Comparison of ENCODE assay signal across 25 cellular contexts in genomic region chr11:111419181-111419580, GRCh38. TPM values are rescaled to one million over a fixed set of nuclear protein-coding genes. Genes with fewer than 3 reads are reported as not detected.
DNase-seq lines count a peak whose midpoint lies in the region; ATAC-seq, FAIRE-seq and TF ChIP-seq lines count a peak whose summit lies in the region.
"Had no signal": no experiment of that assay in that cellular context is flagged by ENCODE, and none has a peak within 500 bp of the region (broad histone marks: within the 10 kb centered on the region; RNA-seq: fewer than 3 reads in every experiment).

No MANE protein-coding gene starts in this region.

- H3K27me3 Mint-ChIP-seq in stimulated activated memory B cell treated with anti-CD40 and anti-IgM and Interleukin-4, amounts not matched to agents 10 μg/mL and 1 μg/mL and 100 μg/mL, for 72 hours = no peaks in the 10 kb centered on the region
- H3K27me3 Mint-ChIP-seq: activated naive CD4-positive, alpha-beta T cell treated with anti-CD3 and anti-CD28 coated beads, Interleukin-2, amount 50 U/mL, for 24 hours had no signal

- H2AFZ ChIP-seq in DND-41 (ENCODE audit: low read depth, low read length) = no peak overlapping the region
- peak overlapping the region; percentile 3; the same call in 1 of the 2 replicates for H2AFZ ChIP-seq in Karpas-422 (ENCODE audit: low read length)
- no peak overlapping the region for H2AFZ ChIP-seq in GM12878 (ENCODE audit: control insufficient read depth, low read depth, low read length)
- H2AFZ ChIP-seq: GM23338, hepatocyte had no signal

- no peak for TF ChIP-seq POLR2A in GM12878 (IDR thresholded peaks at IDR 0.05; ENCODE audit: low read depth, low read length)

- H3K9ac ChIP-seq in DND-41 (ENCODE audit: low read depth, low read length) (no peak overlapping the region), Karpas-422 (ENCODE audit: low read length) (peak overlapping the region; percentile 64), GM12878 (ENCODE audit: control insufficient read depth, insufficient read depth, low read length) (no peak overlapping the region)
- H3K9ac ChIP-seq: SK-N-SH had no signal

- intact Hi-C loops in GM12878 (cut with micrococcal nuclease; ENCODE audit: unreplicated experiment) = loop anchor here (5.0 kb wide), 1 partner anchor 1072 kb away; no protein-coding TSS in a partner anchor

- peak; percentile 50 for ATAC-seq in DND-41 (ENCODE audit: insufficient read depth, low read depth)
- no peak for ATAC-seq in GM12878
- ATAC-seq in stimulated activated memory B cell treated with anti-CD40 and anti-IgM and Interleukin-4, amounts not matched to agents 10 μg/mL and 1 μg/mL and 100 μg/mL, for 72 hours = no peak
- ATAC-seq in esophagus mucosa = no peak
- no peak for ATAC-seq in HG03442 (IDR thresholded peaks at IDR 0.05; ENCODE audit: unreplicated experiment)
- ATAC-seq: activated CD8-positive, alpha-beta T cell treated with anti-CD3 and anti-CD28 coated beads, Interleukin-2, amount 10 ng/mL, durations not matched to agents 7 days and 5 days; gastrocnemius medialis; GM23338 had no signal

- H3K4me2 ChIP-seq in DND-41 (ENCODE audit: insufficient read depth, low read length) (no peak overlapping the region), Karpas-422 (ENCODE audit: low read depth, low read length, poor library complexity, severe bottlenecking) (peak overlapping the region; percentile 61), GM12878 (ENCODE audit: control insufficient read depth, insufficient read depth) (no peak overlapping the region)
- H3K4me2 ChIP-seq: GM23338, hepatocyte, SK-N-SH had no signal

- H3K27ac ChIP-seq in DND-41 (ENCODE audit: low read length) = peak overlapping the region; percentile 45
- H3K27ac ChIP-seq in Karpas-422 (ENCODE audit: low read length) = peak overlapping the region; percentile 82
- peak overlapping the region; percentile 98 for H3K27ac ChIP-seq in GM12878 (ENCODE audit: control insufficient read depth, insufficient read depth)
- H3K27ac ChIP-seq: gastrocnemius medialis, hepatocyte had no signal

- H3K4me1 Mint-ChIP-seq in stimulated activated memory B cell treated with anti-CD40 and anti-IgM and Interleukin-4, amounts not matched to agents 10 μg/mL and 1 μg/mL and 100 μg/mL, for 72 hours = peaks cover 93% of the 10 kb centered on the region

- no peaks in the 10 kb centered on the region for H4K20me1 ChIP-seq in DND-41 (ENCODE audit: insufficient read depth, low read length)
- no peaks in the 10 kb centered on the region for H4K20me1 ChIP-seq in Karpas-422 (ENCODE audit: insufficient read depth, low read depth, low read length)
- no peaks in the 10 kb centered on the region for H4K20me1 ChIP-seq in GM12878 (ENCODE audit: control insufficient read depth, insufficient read depth)

- H3K79me2 ChIP-seq in DND-41 (ENCODE audit: insufficient read depth, low read length) (no peaks in the 10 kb centered on the region), Karpas-422 (ENCODE audit: low read length) (no peaks in the 10 kb centered on the region), GM12878 (ENCODE audit: control insufficient read depth, insufficient read depth, low read length) (peaks cover 15% of the 10 kb centered on the region)
- H3K79me2 ChIP-seq: hepatocyte had no signal

- TF ChIP-seq RAD21 in GM12878 (IDR thresholded peaks at IDR 0.05; ENCODE audit: insufficient read depth, low read depth, low read length) = no peak

- RAD21 ChIA-PET in GM12878 (lab: Charles Lee; ENCODE audit: unreplicated experiment) = interaction anchor here (2.9 to 19.6 kb wide), 7 partner anchors 9 to 137 kb away, joined by 12 to 657 read pairs (median 66); partner anchors contain the start of gene POU2AF1

- SMC1A ChIA-PET in GM12878 (lab: Charles Lee; ENCODE audit: uncharacterized antibody, unreplicated experiment) = interaction anchor here (0.6 to 29.3 kb wide), 11 partner anchors 10 to 1123 kb away, joined by 3 to 972 read pairs (median 8); partner anchors contain the start of gene POU2AF1

- POLR2A ChIA-PET in GM12878 (lab: Charles Lee) = interaction anchor here (0.9 to 16.5 kb wide), 4 partner anchors 8 to 137 kb away, joined by 3 to 415 read pairs (median 8); partner anchors contain the start of gene POU2AF1

- peak overlapping the region; percentile 86 for H3K27ac Mint-ChIP-seq in stimulated activated memory B cell treated with anti-CD40 and anti-IgM and Interleukin-4, amounts not matched to agents 10 μg/mL and 1 μg/mL and 100 μg/mL, for 72 hours
- H3K27ac Mint-ChIP-seq: activated CD8-positive, alpha-beta T cell treated with anti-CD3 and anti-CD28 coated beads, Interleukin-2, amount 10 ng/mL, durations not matched to agents 7 days and 5 days; activated naive CD4-positive, alpha-beta T cell treated with anti-CD3 and anti-CD28 coated beads, Interleukin-2, amount 50 U/mL, for 24 hours; activated T-helper 2 cell treated with anti-CD3 and anti-CD28 coated beads, Interferon-gamma antibody, Interleukin-2, Interleukin-4, amounts not matched to agents 10 μg/mL and 5 μg/mL and 100 μg/mL, durations not matched to agents 14 hours and 24 hours and 36 hours; GM23338; type B pancreatic cell had no signal

- WGBS in GM12878 (ENCODE audit: insufficient coverage, insufficient replicate concordance, low lambda C conversion rate, missing lambda C conversion rate) = 45% methylated on average over 4 of the region's 4 CpGs

- in situ Hi-C loops in GM12878 (cut with MboI) = loop anchor here (5.0 kb wide), 1 partner anchor 52 kb away; no protein-coding TSS in a partner anchor

- FAIRE-seq in GM12878 (lab: Jason Lieb, UNC) = no peak
- FAIRE-seq: endometrium had no signal

- DNase-seq in DND-41 (peak; percentile 54), Karpas-422 (peak; percentile 90), GM12878 (ENCODE audit: low read depth, low spot score) (no peak), germinal center (ENCODE audit: low spot score) (no peak), Ammon's horn (ENCODE audit: low spot score) (no peak)
- DNase-seq: activated CD8-positive, alpha-beta T cell treated with anti-CD3 and anti-CD28 coated beads, Interleukin-2, amount 10 ng/mL, durations not matched to agents 7 days and 5 days; dermis blood vessel endothelial cell; MM.1S; NCI-H1436; SK-N-SH; T-helper 2 cell had no signal

- H3K36me3 ChIP-seq in DND-41 (ENCODE audit: insufficient read depth, low read length) (no peaks in the 10 kb centered on the region), Karpas-422 (ENCODE audit: insufficient read depth, low read length) (no peaks in the 10 kb centered on the region; the same call in 1 of the 2 replicates), GM12878 (ENCODE audit: control insufficient read depth in 2 of 2, insufficient read depth in 2 of 2, low read length in 1 of 2) (no peaks in the 10 kb centered on the region; a peak in 1 of 4 replicates)
- H3K36me3 ChIP-seq: gastrocnemius medialis had no signal

- no peaks in the 10 kb centered on the region for H3K9me3 Mint-ChIP-seq in stimulated activated memory B cell treated with anti-CD40 and anti-IgM and Interleukin-4, amounts not matched to agents 10 μg/mL and 1 μg/mL and 100 μg/mL, for 72 hours
- H3K9me3 Mint-ChIP-seq: activated naive CD4-positive, alpha-beta T cell treated with anti-CD3 and anti-CD28 coated beads, Interleukin-2, amount 50 U/mL, for 24 hours; activated T-helper 2 cell treated with anti-CD3 and anti-CD28 coated beads, Interferon-gamma antibody, Interleukin-2, Interleukin-4, amounts not matched to agents 10 μg/mL and 5 μg/mL and 100 μg/mL, durations not matched to agents 14 hours and 24 hours and 36 hours; central memory CD8-positive, alpha-beta T cell; GM23338; type B pancreatic cell had no signal

- H3K36me3 Mint-ChIP-seq in stimulated activated memory B cell treated with anti-CD40 and anti-IgM and Interleukin-4, amounts not matched to agents 10 μg/mL and 1 μg/mL and 100 μg/mL, for 72 hours = no peaks in the 10 kb centered on the region
- H3K36me3 Mint-ChIP-seq: activated naive CD4-positive, alpha-beta T cell treated with anti-CD3 and anti-CD28 coated beads, Interleukin-2, amount 50 U/mL, for 24 hours; type B pancreatic cell had no signal

- H3K4me1 ChIP-seq in DND-41 (ENCODE audit: insufficient read depth, low read length) (peaks cover 55% of the 10 kb centered on the region), Karpas-422 (ENCODE audit: low read length) (peaks cover 100% of the 10 kb centered on the region), GM12878 (ENCODE audit: control insufficient read depth, insufficient read depth, low read length) (peaks cover 70% of the 10 kb centered on the region)

- no TSS peak for BruUV-seq in GM12878 (replicated peaks; lab: Mats Ljungman, UMichigan)

- TF ChIP-seq EP300 in GM12878 (IDR thresholded peaks at IDR 0.05; ENCODE audit: borderline replicate concordance in 1 of 2, control insufficient read depth in 1 of 2, low read depth in 2 of 2, low read length in 2 of 2) = no peak

- H3K9me3 ChIP-seq in DND-41 (ENCODE audit: insufficient read depth, low read length, severe bottlenecking) (no peaks in the 10 kb centered on the region), Karpas-422 (ENCODE audit: low read length) (peaks cover 7% of the 10 kb centered on the region), GM12878 (replicated peaks; ENCODE audit: control insufficient read depth, insufficient read depth, low read length) (no peaks in the 10 kb centered on the region; the same call in 2 of the 3 replicates)
- H3K9me3 ChIP-seq: gastrocnemius medialis, SK-N-SH had no signal

- no peak for TF ChIP-seq CTCF in DND-41 (IDR thresholded peaks at IDR 0.05; ENCODE audit: borderline replicate concordance, extremely low read depth, low read length, poor library complexity, severe bottlenecking)
- TF ChIP-seq CTCF in GM12878 (IDR thresholded peaks at IDR 0.05 in 2 of 3, conservative IDR thresholded peaks at IDR 0.05 in 1 of 3; ENCODE audit: control insufficient read depth in 2 of 3, extremely low read depth in 1 of 3, insufficient read depth in 1 of 3, low read depth in 3 of 3, low read length in 3 of 3) = no peak

- no peak overlapping the region for H3K4me3 Mint-ChIP-seq in stimulated activated memory B cell treated with anti-CD40 and anti-IgM and Interleukin-4, amounts not matched to agents 10 μg/mL and 1 μg/mL and 100 μg/mL, for 72 hours
- H3K4me3 Mint-ChIP-seq: activated CD8-positive, alpha-beta T cell treated with anti-CD3 and anti-CD28 coated beads, Interleukin-2, amount 10 ng/mL, durations not matched to agents 7 days and 5 days; activated naive CD4-positive, alpha-beta T cell treated with anti-CD3 and anti-CD28 coated beads, Interleukin-2, amount 50 U/mL, for 24 hours; central memory CD8-positive, alpha-beta T cell; GM23338; type B pancreatic cell had no signal

- H3K4me3 ChIP-seq in DND-41 (ENCODE audit: low read depth in 1 of 2, low read length in 2 of 2) (no peak overlapping the region), Karpas-422 (ENCODE audit: low read length) (peak overlapping the region; percentile 40), GM12878 (no peak overlapping the region)
- H3K4me3 ChIP-seq: gastrocnemius medialis, GM23338, hepatocyte had no signal

- H3K27me3 ChIP-seq in DND-41 (ENCODE audit: insufficient read depth, low read length, poor library complexity) (no peaks in the 10 kb centered on the region), Karpas-422 (ENCODE audit: low read length) (no peaks in the 10 kb centered on the region), GM12878 (replicated peaks in 1 of 2; ENCODE audit: control insufficient read depth in 2 of 2, insufficient read depth in 2 of 2, low read length in 1 of 2) (no peaks in the 10 kb centered on the region)
- H3K27me3 ChIP-seq: gastrocnemius medialis, hepatocyte had no signal

- no peaks in the 10 kb centered on the region for H3K9me2 ChIP-seq in Karpas-422 (replicated peaks; ENCODE audit: insufficient read depth, low read length)
- H3K9me2 ChIP-seq: SK-N-SH had no signal

- CTCF ChIA-PET in GM12878 (lab: Yijun Ruan, JAX) = interaction anchor here (0.9 to 18.2 kb wide), 11 partner anchors 10 to 136 kb away, joined by 3 to 680 read pairs (median 27); partner anchors contain the start of gene POU2AF1

RNA-seq across cellular contexts. Expression of gene POU2AF1, which starts 40.1 kb away (rescaled TPM):
- 803 and 894 TPM in 2 replicates for total RNA-seq in Karpas-422 (2014; rRNA removed; shearing (Covaris generic); ENCODE audit: low replicate concordance)
- 165 and 176 TPM in 2 replicates for total RNA-seq in GM12878 (2013; cell fraction: nucleolus; rRNA removed)
- total RNA-seq in GM12878 (2014; rRNA removed) = 28.7 and 31.2 TPM in 2 replicates
- 31.9 and 35.1 TPM in 2 replicates for total RNA-seq in GM12878 (2014; rRNA removed; fragmentation: Illumina TruSeq; extraction: Trizol)
- 165 and 169 TPM in 2 replicates for total RNA-seq in GM12878 (2021)
- 175 TPM for polyA plus RNA-seq in GM12878 (2011; ENCODE audit: low read depth)
- 34.5 and 61.7 TPM in 2 replicates for polyA plus RNA-seq in GM12878 (2011; rRNA removed)
- polyA plus RNA-seq in GM12878 (2011; cell fraction: cytosol; rRNA removed) = 57.8 and 71.0 TPM in 2 replicates
- polyA plus RNA-seq in GM12878 (2011; cell fraction: nucleus; rRNA removed) = 98.1 and 141 TPM in 2 replicates
- polyA plus RNA-seq in GM12878 (2012) = 246 and 275 TPM in 2 replicates
- polyA plus RNA-seq in GM12878 (2014; fragmentation: Illumina TruSeq; extraction: Trizol) = 97.7 and 107 TPM in 2 replicates
- 10 to 100 TPM; 13.1 to 92.7 TPM for polyA plus RNA-seq in GM12878 (2014; fragmentation: Nextera tagmentation; extraction: Ambion mirVana)
- 93.5 and 128 TPM in 2 replicates for polyA plus RNA-seq in GM12878 (2014; rRNA removed)
- polyA plus RNA-seq in GM12878 (2016; fragmentation: Nextera tagmentation; extraction: Ambion mirVana) = 10 to 100 TPM; 71.3 to 79.7 TPM
- polyA minus RNA-seq in GM12878 (2011; rRNA and poly(A)+ RNA removed) = 70.5 and 86.6 TPM in 2 replicates
- 55.2 and 55.6 TPM in 2 replicates for polyA minus RNA-seq in GM12878 (2011; cell fraction: cytosol; rRNA and poly(A)+ RNA removed)
- polyA minus RNA-seq in GM12878 (2011; cell fraction: nucleus; rRNA and poly(A)+ RNA removed) = 48.6 and 100 TPM in 2 replicates
- 2.6 TPM for total RNA-seq in esophagus mucosa
- total RNA-seq: Daoy, dermis blood vessel endothelial cell, GM23338, lung microvascular endothelial cell, pulmonary artery endothelial cell had no signal
- polyA plus RNA-seq: GM23338 had no signal

Comparison
In these comparisons a context has a peak if more than half of its experiments do, and no peak if none do; other contexts are left out.
1. DNase-seq: peak in DND-41 (single experiment) and Karpas-422 (single experiment); none in GM12878 (single experiment), germinal center (single experiment) and Ammon's horn (single experiment).
2. H3K27ac ChIP-seq: peak in every context shown above with its lines; median percentile 98 in GM12878; 82 in Karpas-422; 45 in DND-41.